In the genomic region with DNA sequence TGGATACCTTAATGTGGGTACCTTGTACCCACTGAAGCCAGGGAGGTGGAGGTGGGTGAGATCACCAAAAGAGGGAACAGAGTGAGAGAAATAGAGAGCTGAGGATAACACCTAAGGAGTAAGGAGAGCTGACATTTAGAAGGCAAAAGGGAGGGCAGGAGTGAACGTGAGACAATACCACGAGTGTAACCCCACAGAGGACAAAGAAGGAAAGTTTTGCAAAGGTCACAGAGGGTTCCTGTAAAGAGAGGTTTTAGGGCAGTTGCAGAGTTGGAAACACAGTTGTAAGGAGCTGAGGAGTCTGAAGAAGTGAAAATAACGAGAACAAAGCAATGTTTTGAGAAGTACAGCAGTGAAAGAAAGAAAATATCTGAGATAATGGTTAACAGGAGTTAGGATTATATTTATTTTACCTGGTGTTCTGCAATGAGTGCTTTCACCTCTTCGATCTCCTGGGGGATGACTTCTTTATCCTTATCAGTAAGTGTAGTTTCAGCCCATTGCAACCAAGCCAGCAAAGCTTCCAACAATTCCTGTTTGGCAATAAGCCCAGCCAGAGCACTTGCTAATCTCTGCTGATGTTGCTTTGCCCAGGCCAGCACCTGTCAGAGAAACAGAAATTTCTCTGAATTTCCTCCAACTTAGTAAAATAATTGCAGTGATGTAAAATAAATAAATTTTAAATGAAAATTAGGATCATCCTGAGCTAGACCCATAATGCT, we compare ENCODE assay signal across 1 cellular context.
TF ChIP-seq lines count a peak whose summit lies in the region.

No MANE protein-coding gene starts in this region.

TF ChIP-seq in IMR-90, 13 proteins besides CTCF, POLR2A, EP300 and RAD21:
- no peak for TF ChIP-seq SMC3 (IDR thresholded peaks at IDR 0.05; ENCODE audit: low read depth, low read length)
- no peak for TF ChIP-seq FOS (IDR thresholded peaks at IDR 0.05; ENCODE audit: low read depth, low read length)
- TF ChIP-seq CHD1 (IDR thresholded peaks at IDR 0.05; ENCODE audit: low read depth, low read length) = no peak
- TF ChIP-seq MAZ (IDR thresholded peaks at IDR 0.05; ENCODE audit: borderline replicate concordance, low read depth, low read length) = no peak
- TF ChIP-seq RCOR1 (IDR thresholded peaks at IDR 0.05; ENCODE audit: insufficient replicate concordance, low read length) = no peak
- TF ChIP-seq RFX5 (IDR thresholded peaks at IDR 0.05; ENCODE audit: low read depth, low read length) = no peak
- no peak for TF ChIP-seq MXI1 (IDR thresholded peaks at IDR 0.05; ENCODE audit: borderline replicate concordance, low read depth, low read length)
- TF ChIP-seq, protein P1, sequence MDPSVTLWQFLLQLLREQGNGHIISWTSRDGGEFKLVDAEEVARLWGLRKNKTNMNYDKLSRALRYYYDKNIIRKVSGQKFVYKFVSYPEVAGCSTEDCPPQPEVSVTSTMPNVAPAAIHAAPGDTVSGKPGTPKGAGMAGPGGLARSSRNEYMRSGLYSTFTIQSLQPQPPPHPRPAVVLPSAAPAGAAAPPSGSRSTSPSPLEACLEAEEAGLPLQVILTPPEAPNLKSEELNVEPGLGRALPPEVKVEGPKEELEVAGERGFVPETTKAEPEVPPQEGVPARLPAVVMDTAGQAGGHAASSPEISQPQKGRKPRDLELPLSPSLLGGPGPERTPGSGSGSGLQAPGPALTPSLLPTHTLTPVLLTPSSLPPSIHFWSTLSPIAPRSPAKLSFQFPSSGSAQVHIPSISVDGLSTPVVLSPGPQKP (IDR thresholded peaks at IDR 0.05; ENCODE audit: borderline replicate concordance, low read depth, low read length) = no peak
- TF ChIP-seq, protein P2, sequence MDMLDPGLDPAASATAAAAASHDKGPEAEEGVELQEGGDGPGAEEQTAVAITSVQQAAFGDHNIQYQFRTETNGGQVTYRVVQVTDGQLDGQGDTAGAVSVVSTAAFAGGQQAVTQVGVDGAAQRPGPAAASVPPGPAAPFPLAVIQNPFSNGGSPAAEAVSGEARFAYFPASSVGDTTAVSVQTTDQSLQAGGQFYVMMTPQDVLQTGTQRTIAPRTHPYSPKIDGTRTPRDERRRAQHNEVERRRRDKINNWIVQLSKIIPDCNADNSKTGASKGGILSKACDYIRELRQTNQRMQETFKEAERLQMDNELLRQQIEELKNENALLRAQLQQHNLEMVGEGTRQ (IDR thresholded peaks at IDR 0.05; ENCODE audit: low read depth, low read length) = no peak
- TF ChIP-seq CEBPB (IDR thresholded peaks at IDR 0.05; ENCODE audit: low read depth, low read length) = no peak
- TF ChIP-seq BHLHE40 (IDR thresholded peaks at IDR 0.05; ENCODE audit: low read depth, low read length) = no peak
